In genomic region chr14:90767899-90768298, GRCh38 we compare ENCODE assay signal across 34 cellular contexts.
"Had no signal": no experiment of that assay in that cellular context is flagged by ENCODE, and none has a peak within 500 bp of the region (broad histone marks: within the 10 kb centered on the region; RNA-seq: fewer than 3 reads in every experiment).

No MANE protein-coding gene starts in this region.

- H3K27me3 ChIP-seq: MG63 had no signal

- H3K36me3 ChIP-seq: MG63 had no signal

- H3K4me3 ChIP-seq: MG63 had no signal

- DNase-seq: Karpas-422, Kasumi-1, MG63, MM.1S, NCI-H1048, NCI-H1092, NCI-H1092 treated with DMSO at 0.1 percent for 48 hours, NCI-H1105, NCI-H1105 treated with DMSO at 0.1 percent for 48 hours, NCI-H1417, NCI-H1417 treated with DMSO at 0.1 percent for 48 hours, NCI-H1436, NCI-H1436 treated with DMSO at 0.1 percent for 48 hours, NCI-H146, NCI-H1694, NCI-H187, NCI-H187 treated with DMSO at 0.1 percent for 48 hours, NCI-H1930, NCI-H2029, NCI-H2029 treated with DMSO at 0.1 percent for 48 hours, NCI-H2081, NCI-H2081 treated with DMSO at 0.1 percent for 48 hours, NCI-H2107, NCI-H2171, NCI-H2171 treated with DMSO at 0.1 percent for 48 hours, NCI-H2227 treated with DMSO at 0.1 percent for 48 hours, NCI-H226, NCI-H345, NCI-H446, NCI-H446 treated with DMSO at 0.1 percent for 48 hours, NCI-H510A, NCI-H510A treated with DMSO at 0.1 percent for 48 hours, NCI-H524, NCI-H524 treated with DMSO at 0.1 percent for 48 hours had no signal
